In genomic region chr7:76142861-76143260, GRCh38 we compare ENCODE assay signal across 25 cellular contexts. TPM values are rescaled to one million over a fixed set of nuclear protein-coding genes. Genes with fewer than 3 reads are reported as not detected.
DNase-seq lines count a peak whose midpoint lies in the region; ATAC-seq and TF ChIP-seq lines count a peak whose summit lies in the region.
"Had no signal": no experiment of that assay in that cellular context is flagged by ENCODE, and none has a peak within 500 bp of the region (broad histone marks: within the 10 kb centered on the region; RNA-seq: fewer than 3 reads in every experiment).

No MANE protein-coding gene starts in this region.

- H3K4me2 ChIP-seq in OCI-LY7 (ENCODE audit: low read length): no peak overlapping the region

- no peak for TF ChIP-seq POLR2A in body of pancreas (IDR thresholded peaks at IDR 0.05)

- 0 out of 2 replicates have a peak overlapping the region, but pooled peaks have one; percentile 0 for H2AFZ ChIP-seq in OCI-LY7 (ENCODE audit: low read length)
- H2AFZ ChIP-seq: parathyroid adenoma had no signal

- BruUV-seq in OCI-LY7 (replicated peaks; lab: Mats Ljungman, UMichigan): no TSS peak

- WGBS in body of pancreas, 2 donors: 87 to 91% methylated on average over 5 of the region's 5 CpGs

- H3K27ac Mint-ChIP-seq in activated naive CD8-positive, alpha-beta T cell treated with anti-CD3 and anti-CD28 coated beads for 36 hours: peak overlapping the region; percentile 20
- peak overlapping the region; percentile 49 for H3K27ac Mint-ChIP-seq in stimulated activated naive CD8-positive, alpha-beta T cell treated with anti-CD3 and anti-CD28 coated beads, Interleukin-15, Interleukin-2, amounts not matched to agents 100 ng/mL and 50 ng/mL, for 24 hours
- H3K27ac Mint-ChIP-seq: activated naive CD4-positive, alpha-beta T cell treated with anti-CD3 and anti-CD28 coated beads, Interleukin-2, amount 10 ng/mL, durations not matched to agents 7 days and 5 days had no signal

- H3K9me3 Mint-ChIP-seq in activated T-cell treated with anti-CD3 and anti-CD28 coated beads, Interleukin-2, amount 50 U/mL, for 4 hours: no peaks in the 10 kb centered on the region
- H3K9me3 Mint-ChIP-seq in activated naive CD8-positive, alpha-beta T cell treated with anti-CD3 and anti-CD28 coated beads for 36 hours: no peaks in the 10 kb centered on the region
- no peaks in the 10 kb centered on the region for H3K9me3 Mint-ChIP-seq in stimulated activated naive CD8-positive, alpha-beta T cell treated with anti-CD3 and anti-CD28 coated beads, Interleukin-15, Interleukin-2, amounts not matched to agents 100 ng/mL and 50 ng/mL, for 24 hours
- H3K9me3 Mint-ChIP-seq: activated naive CD4-positive, alpha-beta T cell treated with anti-CD3 and anti-CD28 coated beads, Interleukin-2, amount 10 ng/mL, durations not matched to agents 7 days and 5 days had no signal

- CTCF ChIA-PET in OCI-LY7 (lab: Charles Lee; ENCODE audit: unreplicated experiment): no interaction called here

- peaks cover 21% of the 10 kb centered on the region for H3K4me1 Mint-ChIP-seq in activated T-cell treated with anti-CD3 and anti-CD28 coated beads, Interleukin-2, amount 50 U/mL, for 4 hours (ENCODE audit: low read depth)
- H3K4me1 Mint-ChIP-seq in activated naive CD8-positive, alpha-beta T cell treated with anti-CD3 and anti-CD28 coated beads for 36 hours: peaks cover 16% of the 10 kb centered on the region
- H3K4me1 Mint-ChIP-seq in stimulated activated naive CD8-positive, alpha-beta T cell treated with anti-CD3 and anti-CD28 coated beads, Interleukin-15, Interleukin-2, amounts not matched to agents 100 ng/mL and 50 ng/mL, for 24 hours (ENCODE audit: low read depth): peaks cover 17% of the 10 kb centered on the region

- H3K4me3 ChIP-seq in OCI-LY7 (ENCODE audit: low read depth, low read length, poor library complexity, severe bottlenecking) (no peak overlapping the region), body of pancreas (no peak overlapping the region)
- H3K4me3 ChIP-seq: right lobe of liver, SJSA1 had no signal

- peak in 1 of 2 donors; percentile 67 for ATAC-seq in activated T-cell treated with anti-CD3 and anti-CD28 coated beads, Interleukin-2, amount 50 U/mL, for 4 hours
- ATAC-seq in body of pancreas: no peak
- ATAC-seq: foreskin keratinocyte, left ventricle myocardium superior had no signal

- peak overlapping the region; percentile 24 for H3K4me3 Mint-ChIP-seq in activated T-cell treated with anti-CD3 and anti-CD28 coated beads, Interleukin-2, amount 50 U/mL, for 4 hours
- H3K4me3 Mint-ChIP-seq in activated naive CD8-positive, alpha-beta T cell treated with anti-CD3 and anti-CD28 coated beads for 36 hours: no peak overlapping the region
- H3K4me3 Mint-ChIP-seq in stimulated activated naive CD8-positive, alpha-beta T cell treated with anti-CD3 and anti-CD28 coated beads, Interleukin-15, Interleukin-2, amounts not matched to agents 100 ng/mL and 50 ng/mL, for 24 hours: no peak overlapping the region
- H3K4me3 Mint-ChIP-seq: activated naive CD4-positive, alpha-beta T cell treated with anti-CD3 and anti-CD28 coated beads, Interleukin-2, amount 10 ng/mL, durations not matched to agents 7 days and 5 days had no signal

- no peaks in the 10 kb centered on the region for H3K79me2 ChIP-seq in OCI-LY7 (ENCODE audit: insufficient read depth, low read depth, low read length)
- H3K79me2 ChIP-seq: parathyroid adenoma had no signal

- no peaks in the 10 kb centered on the region for H3K36me3 Mint-ChIP-seq in activated T-cell treated with anti-CD3 and anti-CD28 coated beads, Interleukin-2, amount 50 U/mL, for 4 hours (ENCODE audit: insufficient read depth)
- no peaks in the 10 kb centered on the region for H3K36me3 Mint-ChIP-seq in activated naive CD8-positive, alpha-beta T cell treated with anti-CD3 and anti-CD28 coated beads for 36 hours
- H3K36me3 Mint-ChIP-seq in stimulated activated naive CD8-positive, alpha-beta T cell treated with anti-CD3 and anti-CD28 coated beads, Interleukin-15, Interleukin-2, amounts not matched to agents 100 ng/mL and 50 ng/mL, for 24 hours (ENCODE audit: low read depth): no peaks in the 10 kb centered on the region
- H3K36me3 Mint-ChIP-seq: activated naive CD4-positive, alpha-beta T cell treated with anti-CD3 and anti-CD28 coated beads, Interleukin-2, amount 10 ng/mL, durations not matched to agents 7 days and 5 days had no signal

- no peaks in the 10 kb centered on the region for H4K20me1 ChIP-seq in OCI-LY7 (ENCODE audit: insufficient read depth, low read length)

- intact Hi-C loops in OCI-LY7 (cut with micrococcal nuclease; ENCODE audit: unreplicated experiment): no loop called here
- intact Hi-C loops in body of pancreas (cut with DNase I): no loop called here

- no peaks in the 10 kb centered on the region for H3K9me3 ChIP-seq in OCI-LY7 (ENCODE audit: low read length)
- no peaks in the 10 kb centered on the region for H3K9me3 ChIP-seq in body of pancreas
- H3K9me3 ChIP-seq: right lobe of liver, SJSA1 had no signal

- H3K36me3 ChIP-seq in OCI-LY7 (ENCODE audit: insufficient read depth, low read length) (no peaks in the 10 kb centered on the region), body of pancreas (replicated peaks in 1 of 2; ENCODE audit: insufficient read depth in 1 of 2, low read depth in 2 of 2) (no peaks in the 10 kb centered on the region)
- H3K36me3 ChIP-seq: right lobe of liver, SJSA1 had no signal

- no peak for TF ChIP-seq CTCF in OCI-LY7 (conservative IDR thresholded peaks at IDR 0.05; ENCODE audit: low read length)
- no peak for TF ChIP-seq CTCF in body of pancreas (IDR thresholded peaks at IDR 0.05)

- no peaks in the 10 kb centered on the region for H3K27me3 ChIP-seq in body of pancreas
- H3K27me3 ChIP-seq: right lobe of liver, SJSA1 had no signal

- POLR2A ChIA-PET in OCI-LY7 (lab: Charles Lee): interaction anchor here (1.1 kb wide), 1 partner anchor 72 kb away, joined by 6 read pairs; no protein-coding TSS in a partner anchor

- no peak for DNase-seq in activated T-cell treated with anti-CD3 and anti-CD28 coated beads, Interleukin-2, amount 50 U/mL, for 4 hours
- DNase-seq in activated T-cell treated with anti-CD3 and anti-CD28 coated beads for 4 hours (no peak), OCI-LY7 (ENCODE audit: low spot score) (peak; percentile 7), amygdala (lab: John Stamatoyannopoulos, UW) (no peak), body of pancreas (no peak), NCI-H128 (lab: John Stamatoyannopoulos, UW; ENCODE audit: unreplicated experiment) (no peak)
- DNase-seq in activated naive CD8-positive, alpha-beta T cell treated with anti-CD3 and anti-CD28 coated beads for 36 hours: no peak
- DNase-seq: ACHN; activated naive CD4-positive, alpha-beta T cell treated with anti-CD3 and anti-CD28 coated beads, Interleukin-2, amount 10 ng/mL, durations not matched to agents 7 days and 5 days; effector CD4-positive, alpha-beta T cell; erythroblast; foreskin keratinocyte; GOT3; left ventricle myocardium superior; midbrain; NCI-H146; NCI-H510A treated with DMSO at 0.1 percent for 48 hours; right lobe of liver; substantia nigra; T-helper 9 cell had no signal

- no peaks in the 10 kb centered on the region for H3K9me2 ChIP-seq in OCI-LY7 (ENCODE audit: insufficient read depth, low read length)

- H3K27me3 Mint-ChIP-seq in activated T-cell treated with anti-CD3 and anti-CD28 coated beads, Interleukin-2, amount 50 U/mL, for 4 hours (ENCODE audit: low read depth): peaks cover 2% of the 10 kb centered on the region
- H3K27me3 Mint-ChIP-seq in activated naive CD8-positive, alpha-beta T cell treated with anti-CD3 and anti-CD28 coated beads for 36 hours: no peaks in the 10 kb centered on the region
- no peaks in the 10 kb centered on the region for H3K27me3 Mint-ChIP-seq in stimulated activated naive CD8-positive, alpha-beta T cell treated with anti-CD3 and anti-CD28 coated beads, Interleukin-15, Interleukin-2, amounts not matched to agents 100 ng/mL and 50 ng/mL, for 24 hours

- H3K4me1 ChIP-seq in OCI-LY7 (ENCODE audit: insufficient read depth, low read length, poor library complexity, severe bottlenecking): no peaks in the 10 kb centered on the region
- peaks cover 20% of the 10 kb centered on the region for H3K4me1 ChIP-seq in body of pancreas
- H3K4me1 ChIP-seq: foreskin keratinocyte, parathyroid adenoma, SJSA1 had no signal

- H3K27ac ChIP-seq in OCI-LY7 (ENCODE audit: low read depth, low read length, poor library complexity, severe bottlenecking) (no peak overlapping the region), body of pancreas (no peak overlapping the region)
- H3K27ac ChIP-seq: C4-2B, foreskin keratinocyte, HL-60, parathyroid adenoma, right lobe of liver, SJSA1 had no signal

RNA-seq across cellular contexts. Expression of gene SRRM3, which starts 58.8 kb away (rescaled TPM):
- total RNA-seq in activated T-cell treated with anti-CD3 and anti-CD28 coated beads, Interleukin-2, amount 50 U/mL, for 4 hours: under 1 TPM in 1 of 3 donors, not detected in 2; 0.10 TPM
- total RNA-seq in OCI-LY7 (2014; rRNA removed; shearing (Covaris generic)): not detected in 2 replicates
- total RNA-seq in OCI-LY7 (2022) (not detected in 2 replicates), body of pancreas (10 to 100 TPM in 1 of 2 donors, 1 to 10 TPM in 1; 3.4 to 13.8 TPM)
- not detected for total RNA-seq in activated naive CD8-positive, alpha-beta T cell treated with anti-CD3 and anti-CD28 coated beads for 36 hours
